Comparison of ENCODE assay signal across 1 cellular context in genomic region chr16:11052080-11052808, GRCh38.
TF ChIP-seq lines count a peak whose summit lies in the region.

No MANE protein-coding gene starts in this region.

TF ChIP-seq in K562, 482 proteins besides CTCF, POLR2A, EP300 and RAD21 (continued from another document and continues in another):
- no peak for TF ChIP-seq ZBTB11 (CRISPR knock-in tag; IDR thresholded peaks at IDR 0.05)
- 0 out of 2 replicates have a peak, but pooled peaks have one; percentile 20 for TF ChIP-seq GABPA (tag; conservative IDR thresholded peaks at IDR 0.05; ENCODE audit: low read depth)
- TF ChIP-seq IRF1 (CRISPR knock-in tag; IDR thresholded peaks at IDR 0.05; ENCODE audit: borderline replicate concordance): no peak
- no peak for TF ChIP-seq TOE1 (IDR thresholded peaks at IDR 0.05; ENCODE audit: borderline replicate concordance)
- TF ChIP-seq TOE1 (CRISPR knock-in tag; IDR thresholded peaks at IDR 0.05; ENCODE audit: borderline replicate concordance, low read depth): no peak
- no peak for TF ChIP-seq HNRNPK (IDR thresholded peaks at IDR 0.05; ENCODE audit: low read depth, low read length, poor library complexity, severe bottlenecking)
- 0 out of 4 replicates have a peak, but pooled peaks of 1 of the 2 experiments have one; percentile 6 for TF ChIP-seq NRF1 (conservative IDR thresholded peaks at IDR 0.05 in 1 of 2, IDR thresholded peaks at IDR 0.05 in 1 of 2)
- peak; percentile 53; the same call in 1 of the 2 replicates for TF ChIP-seq DPF2 (IDR thresholded peaks at IDR 0.05)
- no peak for TF ChIP-seq ASH1L (IDR thresholded peaks at IDR 0.05; ENCODE audit: borderline replicate concordance, low read depth, partially characterized antibody)
- no peak for TF ChIP-seq ZKSCAN8 (CRISPR knock-in tag; IDR thresholded peaks at IDR 0.05)
- no peak for TF ChIP-seq HNRNPH1 (optimal IDR thresholded peaks at IDR 0.05; ENCODE audit: low read depth, low read length)
- TF ChIP-seq PHF8 (IDR thresholded peaks at IDR 0.05; ENCODE audit: borderline replicate concordance, low read length): no peak
- no peak for TF ChIP-seq TAF7 (tag; IDR thresholded peaks at IDR 0.05)
- TF ChIP-seq ETV6 (IDR thresholded peaks at IDR 0.05; ENCODE audit: borderline replicate concordance in 1 of 2, low read depth in 2 of 2, low read length in 1 of 2): no peak
- TF ChIP-seq ETV6 (CRISPR knock-in tag; IDR thresholded peaks at IDR 0.05; ENCODE audit: borderline replicate concordance): no peak
- TF ChIP-seq TBL1XR1 (IDR thresholded peaks at IDR 0.05; ENCODE audit: low read length in 2 of 2): peak in 1 of 2 experiments; percentile 55; a peak in 1 of 4 replicates
- no peak for TF ChIP-seq KDM5B (IDR thresholded peaks at IDR 0.05; ENCODE audit: insufficient replicate concordance, low read depth, low read length)
- TF ChIP-seq ZBTB34 (CRISPR knock-in tag; IDR thresholded peaks at IDR 0.05): no peak
- TF ChIP-seq ZNF224 (CRISPR knock-in tag; IDR thresholded peaks at IDR 0.05): no peak
- no peak for TF ChIP-seq CHAMP1 (IDR thresholded peaks at IDR 0.05)
- TF ChIP-seq FOXP1 (CRISPR knock-in tag; IDR thresholded peaks at IDR 0.05): no peak
- TF ChIP-seq ZNF511 (CRISPR knock-in tag; IDR thresholded peaks at IDR 0.05): no peak
- TF ChIP-seq ZBTB1 (CRISPR knock-in tag; IDR thresholded peaks at IDR 0.05; ENCODE audit: borderline replicate concordance, low read depth): peak; percentile 43; the same call in 1 of the 2 replicates
- no peak for TF ChIP-seq ZNF551 (CRISPR knock-in tag; IDR thresholded peaks at IDR 0.05)
- TF ChIP-seq HDAC2 (IDR thresholded peaks at IDR 0.05): peak; percentile 88
- no peak for TF ChIP-seq ZNF609 (CRISPR knock-in tag; IDR thresholded peaks at IDR 0.05; ENCODE audit: borderline replicate concordance)
- peak; percentile 31; the same call in 1 of the 2 replicates for TF ChIP-seq NCOA1 (IDR thresholded peaks at IDR 0.05; ENCODE audit: low read depth)
- TF ChIP-seq L3MBTL2 (IDR thresholded peaks at IDR 0.05): peak; percentile 42; the same call in 1 of the 2 replicates
- no peak for TF ChIP-seq GABPB1 (CRISPR knock-in tag; IDR thresholded peaks at IDR 0.05)
- TF ChIP-seq NFRKB (IDR thresholded peaks at IDR 0.05; ENCODE audit: low read depth): no peak
- no peak for TF ChIP-seq RBM14 (IDR thresholded peaks at IDR 0.05; ENCODE audit: borderline replicate concordance, insufficient read depth, low read depth, low read length)
- TF ChIP-seq ZEB2 (IDR thresholded peaks at IDR 0.05): peak; percentile 94
- peak in 1 of 2 experiments; percentile 40; a peak in 1 of 4 replicates for TF ChIP-seq MNT (conservative IDR thresholded peaks at IDR 0.05)
- no peak for TF ChIP-seq LEF1 (IDR thresholded peaks at IDR 0.05)
- no peak for TF ChIP-seq KLF16 (IDR thresholded peaks at IDR 0.05)
- TF ChIP-seq PURB (CRISPR knock-in tag; IDR thresholded peaks at IDR 0.05; ENCODE audit: low read depth): no peak
- TF ChIP-seq RAD51 (IDR thresholded peaks at IDR 0.05; ENCODE audit: borderline replicate concordance, low read depth): no peak
- no peak for TF ChIP-seq PCBP2 (IDR thresholded peaks at IDR 0.05; ENCODE audit: low read depth, low read length, poor library complexity, severe bottlenecking)
- no peak for TF ChIP-seq SIN3A (IDR thresholded peaks at IDR 0.05; ENCODE audit: borderline replicate concordance in 2 of 2, control insufficient read depth in 1 of 2, low read depth in 2 of 2, low read length in 2 of 2)
- no peak for TF ChIP-seq ZNF3 (CRISPR knock-in tag; IDR thresholded peaks at IDR 0.05)
- no peak for TF ChIP-seq ZNF512 (tag; IDR thresholded peaks at IDR 0.05)
- TF ChIP-seq RCOR1 (IDR thresholded peaks at IDR 0.05; ENCODE audit: borderline replicate concordance in 1 of 2, low read depth in 2 of 2, low read length in 2 of 2): peak in 1 of 2 experiments; percentile 95; a peak in 2 of 4 replicates
- TF ChIP-seq EP400 (IDR thresholded peaks at IDR 0.05): 0 out of 2 replicates have a peak, but pooled peaks have one; percentile 27
- peak; percentile 74 for TF ChIP-seq ARID1B (IDR thresholded peaks at IDR 0.05)
